Comparison of ENCODE assay signal across 8 cellular contexts in genomic region chr16:3152273-3153076, GRCh38. TPM values are rescaled to one million over a fixed set of nuclear protein-coding genes. Genes with fewer than 3 reads are reported as not detected.
A peak's percentile ranks its signal among the peaks of the same experiment; 100 is the strongest.
DNase-seq lines count a peak whose midpoint lies in the region; ATAC-seq and TF ChIP-seq lines count a peak whose summit lies in the region.

No MANE protein-coding gene starts in this region.

- H3K27me3 Mint-ChIP-seq in activated T-helper 1 cell treated with anti-CD3 and anti-CD28 coated beads, Interleukin-12 subunit alpha, Interleukin-12 subunit beta, Interleukin-2, Interleukin-4 antibody, amounts not matched to agents 30 ng/mL and 10 ng/mL and 1 ng/mL, durations not matched to agents 14 hours and 24 hours and 36 hours (ENCODE audit: insufficient read depth) = peaks cover 9% of the 10 kb centered on the region
- peaks cover 0 to 5% of the 10 kb centered on the region in 2 donors for H3K27me3 Mint-ChIP-seq in natural killer cell (ENCODE audit: low read depth in 2 of 2)

- H3K9me3 Mint-ChIP-seq in activated T-helper 1 cell treated with anti-CD3 and anti-CD28 coated beads, Interleukin-12 subunit alpha, Interleukin-12 subunit beta, Interleukin-2, Interleukin-4 antibody, amounts not matched to agents 30 ng/mL and 10 ng/mL and 1 ng/mL, durations not matched to agents 14 hours and 24 hours and 36 hours = peaks cover 3% of the 10 kb centered on the region
- peaks cover 0 to 3% of the 10 kb centered on the region in 2 donors for H3K9me3 Mint-ChIP-seq in natural killer cell

- peak overlapping the region; percentile 53; the same call in 1 of the 2 replicates for H3K4me3 ChIP-seq in Karpas-422 (ENCODE audit: low read length)

- H4K20me1 ChIP-seq in Karpas-422 (ENCODE audit: insufficient read depth, low read depth, low read length) = peaks cover 7% of the 10 kb centered on the region; the same call in 1 of the 2 replicates

- DNase-seq in DMS53 (lab: John Stamatoyannopoulos, UW) = peak; percentile 93
- peak; percentile 94 for DNase-seq in Karpas-422
- DNase-seq in activated T-helper 1 cell treated with anti-CD3 and anti-CD28 coated beads, Interleukin-12 subunit alpha, Interleukin-12 subunit beta, Interleukin-2, Interleukin-4 antibody, amounts not matched to agents 30 ng/mL and 10 ng/mL and 1 ng/mL, durations not matched to agents 14 hours and 24 hours and 36 hours (ENCODE audit: low spot score) = peak; percentile 77
- peak; percentile 93 for DNase-seq in fibroblast of peridontal ligament (ENCODE audit: extremely low read depth)
- DNase-seq in natural killer cell = peak; percentile 79
- peak; percentile 56 to 79 (median 60) for DNase-seq in stimulated activated naive CD4-positive, alpha-beta T cell (lab: John Stamatoyannopoulos, UW)

- H3K9ac ChIP-seq in Karpas-422 (ENCODE audit: low read length) = peak overlapping the region; percentile 34

- peak overlapping the region; percentile 82 for H3K4me3 Mint-ChIP-seq in activated T-helper 1 cell treated with anti-CD3 and anti-CD28 coated beads, Interleukin-12 subunit alpha, Interleukin-12 subunit beta, Interleukin-2, Interleukin-4 antibody, amounts not matched to agents 30 ng/mL and 10 ng/mL and 1 ng/mL, durations not matched to agents 14 hours and 24 hours and 36 hours
- peak overlapping the region; percentile 95 for H3K4me3 Mint-ChIP-seq in natural killer cell

- peaks cover 25% of the 10 kb centered on the region for H3K4me1 ChIP-seq in Karpas-422 (ENCODE audit: low read length)

- no peak overlapping the region for H3K27ac ChIP-seq in Karpas-422 (ENCODE audit: low read length)

- H3K36me3 Mint-ChIP-seq in activated T-helper 1 cell treated with anti-CD3 and anti-CD28 coated beads, Interleukin-12 subunit alpha, Interleukin-12 subunit beta, Interleukin-2, Interleukin-4 antibody, amounts not matched to agents 30 ng/mL and 10 ng/mL and 1 ng/mL, durations not matched to agents 14 hours and 24 hours and 36 hours (ENCODE audit: low read depth) = no peaks in the 10 kb centered on the region
- no peaks in the 10 kb centered on the region for H3K36me3 Mint-ChIP-seq in natural killer cell

- no peaks in the 10 kb centered on the region for H3K27me3 ChIP-seq in Karpas-422 (ENCODE audit: low read length)

- peak; percentile 22 to 27 (median 25) for ATAC-seq in natural killer cell
- no peak for ATAC-seq in GM19467 (IDR thresholded peaks at IDR 0.05; ENCODE audit: unreplicated experiment)

- peaks cover 39% of the 10 kb centered on the region for H3K4me1 Mint-ChIP-seq in activated T-helper 1 cell treated with anti-CD3 and anti-CD28 coated beads, Interleukin-12 subunit alpha, Interleukin-12 subunit beta, Interleukin-2, Interleukin-4 antibody, amounts not matched to agents 30 ng/mL and 10 ng/mL and 1 ng/mL, durations not matched to agents 14 hours and 24 hours and 36 hours (ENCODE audit: low read depth)
- peaks cover 34 to 41% of the 10 kb centered on the region in 2 donors for H3K4me1 Mint-ChIP-seq in natural killer cell

- intact Hi-C loops in activated T-helper 1 cell treated with anti-CD3 and anti-CD28 coated beads, Interleukin-12 subunit alpha, Interleukin-12 subunit beta, Interleukin-2, Interleukin-4 antibody, amounts not matched to agents 30 ng/mL and 10 ng/mL and 1 ng/mL, durations not matched to agents 14 hours and 24 hours and 36 hours (cut with micrococcal nuclease) = loop anchor here (1.0 to 2.0 kb wide), 2 partner anchors 30 to 131 kb away; partner anchors contain the start of gene ZNF263
- intact Hi-C loops in natural killer cell (cut with micrococcal nuclease) = loop anchor here (5.0 kb wide), 1 partner anchor 75 kb away; no protein-coding TSS in a partner anchor

- peak overlapping the region; percentile 48 for H3K4me2 ChIP-seq in Karpas-422 (ENCODE audit: low read depth, low read length, poor library complexity, severe bottlenecking)

- H3K9me2 ChIP-seq in Karpas-422 (replicated peaks; ENCODE audit: insufficient read depth, low read length) = no peaks in the 10 kb centered on the region

- no peaks in the 10 kb centered on the region for H3K36me3 ChIP-seq in Karpas-422 (ENCODE audit: insufficient read depth, low read length)

- peak overlapping the region; percentile 93 for H3K27ac Mint-ChIP-seq in activated T-helper 1 cell treated with anti-CD3 and anti-CD28 coated beads, Interleukin-12 subunit alpha, Interleukin-12 subunit beta, Interleukin-2, Interleukin-4 antibody, amounts not matched to agents 30 ng/mL and 10 ng/mL and 1 ng/mL, durations not matched to agents 14 hours and 24 hours and 36 hours
- peak overlapping the region; percentile 98 to 99 for H3K27ac Mint-ChIP-seq in natural killer cell

- peak overlapping the region; percentile 46; the same call in 1 of the 2 replicates for H2AFZ ChIP-seq in Karpas-422 (ENCODE audit: low read length)

- no peaks in the 10 kb centered on the region for H3K9me3 ChIP-seq in Karpas-422 (ENCODE audit: low read length)

- peak; percentile 21 for TF ChIP-seq CTCF in natural killer cell (IDR thresholded peaks at IDR 0.05)

- no peaks in the 10 kb centered on the region for H3K79me2 ChIP-seq in Karpas-422 (ENCODE audit: low read length)

TF ChIP-seq in PFSK-1, 5 proteins besides CTCF, POLR2A, EP300 and RAD21:
- TF ChIP-seq SIN3A (IDR thresholded peaks at IDR 0.05; ENCODE audit: borderline replicate concordance, insufficient read depth, low read length) (peak; percentile 70; the same call in 1 of the 2 replicates), FOXP2 (optimal IDR thresholded peaks at IDR 0.05; ENCODE audit: borderline replicate concordance, extremely low read depth, extremely low read length, insufficient read depth) (no peak), REST (IDR thresholded peaks at IDR 0.05; ENCODE audit: insufficient read depth in 1 of 2, low read depth in 2 of 2, low read length in 2 of 2) (no peak)

RNA-seq across cellular contexts. Expression of gene ZNF213, which starts 17.6 kb away (rescaled TPM):
- 2.0 and 8.0 TPM in 2 replicates for total RNA-seq in Karpas-422 (2014; rRNA removed; shearing (Covaris generic); ENCODE audit: low replicate concordance)
- polyA plus RNA-seq in PFSK-1 (2012; ENCODE audit: insufficient read length, low read depth) = 10.4 TPM
- total RNA-seq in activated T-helper 1 cell treated with anti-CD3 and anti-CD28 coated beads, Interleukin-12 subunit alpha, Interleukin-12 subunit beta, Interleukin-2, Interleukin-4 antibody, amounts not matched to agents 30 ng/mL and 10 ng/mL and 1 ng/mL, durations not matched to agents 14 hours and 24 hours and 36 hours = 9.6 and 12.4 TPM in 2 replicates
- total RNA-seq in natural killer cell = 1 to 10 TPM; 4.8 to 6.8 (median 5.1) TPM

RNA-seq across cellular contexts. Expression of gene OR1F1, which starts 35.5 kb away (rescaled TPM):
- total RNA-seq in Karpas-422 (2014; rRNA removed; shearing (Covaris generic); ENCODE audit: low replicate concordance) = not detected in 2 replicates
- not detected for polyA plus RNA-seq in PFSK-1 (2012; ENCODE audit: insufficient read length, low read depth)
- not detected in 2 replicates for total RNA-seq in activated T-helper 1 cell treated with anti-CD3 and anti-CD28 coated beads, Interleukin-12 subunit alpha, Interleukin-12 subunit beta, Interleukin-2, Interleukin-4 antibody, amounts not matched to agents 30 ng/mL and 10 ng/mL and 1 ng/mL, durations not matched to agents 14 hours and 24 hours and 36 hours
- total RNA-seq in natural killer cell = not detected

RNA-seq across cellular contexts. Expression of gene ZNF205, which starts 40.1 kb away (rescaled TPM):
- not detected in 2 replicates for total RNA-seq in Karpas-422 (2014; rRNA removed; shearing (Covaris generic); ENCODE audit: low replicate concordance)
- 27.1 TPM for polyA plus RNA-seq in PFSK-1 (2012; ENCODE audit: insufficient read length, low read depth)
- 0.15 and 0.39 TPM in 2 replicates for total RNA-seq in activated T-helper 1 cell treated with anti-CD3 and anti-CD28 coated beads, Interleukin-12 subunit alpha, Interleukin-12 subunit beta, Interleukin-2, Interleukin-4 antibody, amounts not matched to agents 30 ng/mL and 10 ng/mL and 1 ng/mL, durations not matched to agents 14 hours and 24 hours and 36 hours
- under 1 TPM in 1 of 3 donors, not detected in 2; 0.16 TPM for total RNA-seq in natural killer cell

RNA-seq across cellular contexts. Expression of gene ZSCAN10, which starts 53.4 kb away (rescaled TPM):
- total RNA-seq in Karpas-422 (2014; rRNA removed; shearing (Covaris generic); ENCODE audit: low replicate concordance) = not detected in 2 replicates
- polyA plus RNA-seq in PFSK-1 (2012; ENCODE audit: insufficient read length, low read depth) = not detected
- 0.07 TPM in 1 of 2 replicates, not detected in the other for total RNA-seq in activated T-helper 1 cell treated with anti-CD3 and anti-CD28 coated beads, Interleukin-12 subunit alpha, Interleukin-12 subunit beta, Interleukin-2, Interleukin-4 antibody, amounts not matched to agents 30 ng/mL and 10 ng/mL and 1 ng/mL, durations not matched to agents 14 hours and 24 hours and 36 hours
- under 1 TPM; 0.65 to 0.96 (median 0.77) TPM for total RNA-seq in natural killer cell
